9 cellular contexts compared by ENCODE assay signal in genomic region chr6:79570802-79571367, GRCh38. TPM values are rescaled to one million over a fixed set of nuclear protein-coding genes. Genes with fewer than 3 reads are reported as not detected.
DNase-seq lines count a peak whose midpoint lies in the region; ATAC-seq and TF ChIP-seq lines count a peak whose summit lies in the region.
"Had no signal": no experiment of that assay in that cellular context is flagged by ENCODE, and none has a peak within 500 bp of the region (broad histone marks: within the 10 kb centered on the region; RNA-seq: fewer than 3 reads in every experiment).

No MANE protein-coding gene starts in this region.

- no peak for ATAC-seq in CD4-positive, CD25-positive, alpha-beta regulatory T cell (ENCODE audit: low read depth in 2 of 2)
- ATAC-seq in GM19035 (IDR thresholded peaks at IDR 0.05; ENCODE audit: unreplicated experiment) (peak; percentile 92), HG03342 (IDR thresholded peaks at IDR 0.05; ENCODE audit: unreplicated experiment) (peak; percentile 98), right lobe of liver (peak; percentile 87 to 88 (median 88)), aorta (ENCODE audit: low FRiP score) (peak; percentile 63)

- no peaks in the 10 kb centered on the region for H3K36me3 Mint-ChIP-seq in CD4-positive, CD25-positive, alpha-beta regulatory T cell

- 2% methylated on average over 4 of the region's 4 CpGs for WGBS in right lobe of liver (ENCODE audit: insufficient coverage, low coverage, low lambda C conversion rate, missing lambda C conversion rate)
- WGBS in aorta, 2 donors = 19 to 21% methylated on average over 4 of the region's 4 CpGs

- TF ChIP-seq POLR2A in right lobe of liver (IDR thresholded peaks at IDR 0.05) = no peak

- peak in 2 of 3 donors; percentile 16 to 49 for DNase-seq in CD4-positive, CD25-positive, alpha-beta regulatory T cell
- DNase-seq in NCI-H526 treated with DMSO at 0.1 percent for 48 hours (lab: John Stamatoyannopoulos, UW) = peak; percentile 93
- DNase-seq in cardiac fibroblast (ENCODE audit: low read depth in 2 of 2) = peak; percentile 53 to 69
- no peak for DNase-seq in right lobe of liver
- DNase-seq in aorta = no peak
- no peak for DNase-seq in activated effector memory CD4-positive, alpha-beta T cell treated with anti-CD3 and anti-CD28 coated beads, Interleukin-2, amount 50 U/mL, for 16 hours

- no peaks in the 10 kb centered on the region for H3K9me3 Mint-ChIP-seq in CD4-positive, CD25-positive, alpha-beta regulatory T cell

- H3K4me3 Mint-ChIP-seq in CD4-positive, CD25-positive, alpha-beta regulatory T cell = no peak overlapping the region

- intact Hi-C loops in right lobe of liver (cut with DNase I) = loop anchor here in 1 of 2 donors (10.0 kb wide), 1 partner anchor 144 kb away; no protein-coding TSS in a partner anchor
- intact Hi-C loops in aorta (cut with DNase I) = loop anchor here (5.0 to 10.0 kb wide), 2 partner anchors 104 to 141 kb away; no protein-coding TSS in a partner anchor

- H3K4me3 ChIP-seq in CD4-positive, CD25-positive, alpha-beta regulatory T cell (ENCODE audit: low read depth, low read length) = no peak overlapping the region
- H3K4me3 ChIP-seq in cardiac fibroblast (replicated peaks in 1 of 2; ENCODE audit: low read depth in 2 of 2, low read length in 2 of 2) = no peak overlapping the region
- H3K4me3 ChIP-seq in right lobe of liver = peak overlapping the region; percentile 16 to 50 (median 38)
- peak overlapping the region; percentile 30 to 34 for H3K4me3 ChIP-seq in aorta (ENCODE audit: low read length in 2 of 2)
- H3K4me3 ChIP-seq: SJSA1 had no signal

- H3K36me3 ChIP-seq in CD4-positive, CD25-positive, alpha-beta regulatory T cell (ENCODE audit: control insufficient read depth, insufficient read depth, low read length) = no peaks in the 10 kb centered on the region
- H3K36me3 ChIP-seq in right lobe of liver (no peaks in the 10 kb centered on the region), aorta (ENCODE audit: control insufficient read depth in 1 of 2, insufficient read depth in 2 of 2, low read length in 1 of 2) (no peaks in the 10 kb centered on the region)
- H3K36me3 ChIP-seq: SJSA1 had no signal

- H3K4me1 Mint-ChIP-seq in CD4-positive, CD25-positive, alpha-beta regulatory T cell = no peaks in the 10 kb centered on the region

- H3K4me1 ChIP-seq in CD4-positive, CD25-positive, alpha-beta regulatory T cell (ENCODE audit: control insufficient read depth, insufficient read depth, low read length, poor library complexity, severe bottlenecking) = no peaks in the 10 kb centered on the region
- H3K4me1 ChIP-seq in right lobe of liver = peaks cover 0 to 6% (median 3%) of the 10 kb centered on the region in 4 donors
- H3K4me1 ChIP-seq in aorta (ENCODE audit: control insufficient read depth in 1 of 2, insufficient read depth in 2 of 2, low read length in 2 of 2) = no peaks in the 10 kb centered on the region

- H3K27me3 Mint-ChIP-seq in CD4-positive, CD25-positive, alpha-beta regulatory T cell = peaks cover 5% of the 10 kb centered on the region

- no peak overlapping the region for H3K27ac ChIP-seq in CD4-positive, CD25-positive, alpha-beta regulatory T cell (ENCODE audit: insufficient read depth, low read length, poor library complexity, severe bottlenecking)
- H3K27ac ChIP-seq in right lobe of liver (no peak overlapping the region), aorta (ENCODE audit: low read depth in 1 of 2, low read length in 2 of 2) (no peak overlapping the region)
- H3K27ac ChIP-seq: SJSA1 had no signal

- H3K27ac Mint-ChIP-seq in CD4-positive, CD25-positive, alpha-beta regulatory T cell = no peak overlapping the region

- TF ChIP-seq CTCF in cardiac fibroblast (IDR thresholded peaks at IDR 0.05; ENCODE audit: low read depth, low read length) = peak; percentile 58
- TF ChIP-seq CTCF in right lobe of liver (IDR thresholded peaks at IDR 0.05) = peak; percentile 74 to 80 (median 77)

- no peaks in the 10 kb centered on the region for H3K9me3 ChIP-seq in CD4-positive, CD25-positive, alpha-beta regulatory T cell (ENCODE audit: control insufficient read depth in 2 of 2, low read length in 2 of 2)
- no peaks in the 10 kb centered on the region for H3K9me3 ChIP-seq in right lobe of liver
- no peaks in the 10 kb centered on the region for H3K9me3 ChIP-seq in aorta (ENCODE audit: control insufficient read depth, low read length)
- H3K9me3 ChIP-seq: SJSA1 had no signal

- H3K27me3 ChIP-seq in CD4-positive, CD25-positive, alpha-beta regulatory T cell (ENCODE audit: control insufficient read depth, insufficient read depth, low read length) = no peaks in the 10 kb centered on the region
- H3K27me3 ChIP-seq in right lobe of liver (no peaks in the 10 kb centered on the region), aorta (ENCODE audit: control insufficient read depth in 1 of 2, insufficient read depth in 2 of 2, low read length in 1 of 2) (no peaks in the 10 kb centered on the region)
- H3K27me3 ChIP-seq: SJSA1 had no signal

RNA-seq across cellular contexts. Expression of gene LCA5, which starts 33.7 kb away (rescaled TPM):
- total RNA-seq in CD4-positive, CD25-positive, alpha-beta regulatory T cell = 0.30 TPM
- under 1 TPM in 2 of 4 donors, not detected in 2; 0.08 to 0.17 TPM for polyA plus RNA-seq in CD4-positive, CD25-positive, alpha-beta regulatory T cell
- under 1 TPM; 0.26 to 0.74 (median 0.51) TPM for total RNA-seq in right lobe of liver
- total RNA-seq in aorta = 1 to 10 TPM; 7.6 to 8.8 TPM
- polyA plus RNA-seq in aorta = 1 to 10 TPM; 2.0 to 4.0 TPM

Comparison
In these comparisons a context has a peak if more than half of its experiments do, and no peak if none do; other contexts are left out.
1. ATAC-seq: peak in GM19035 (single experiment), HG03342 (single experiment), right lobe of liver (4 of 4) and aorta (single experiment); none in CD4-positive, CD25-positive, alpha-beta regulatory T cell (0 of 2).
2. DNase-seq: peak in CD4-positive, CD25-positive, alpha-beta regulatory T cell (2 of 3), NCI-H526 treated with DMSO at 0.1 percent for 48 hours (single experiment) and cardiac fibroblast (2 of 2); none in right lobe of liver (0 of 3), aorta (0 of 2) and activated effector memory CD4-positive, alpha-beta T cell treated with anti-CD3 and anti-CD28 coated beads, Interleukin-2, amount 50 U/mL, for 16 hours (single experiment).
3. H3K4me3 ChIP-seq: peak in right lobe of liver (3 of 3) and aorta (2 of 2); none in CD4-positive, CD25-positive, alpha-beta regulatory T cell (single experiment) and cardiac fibroblast (0 of 2).